Comparison of ENCODE assay signal across 1 cellular context in the genomic region with DNA sequence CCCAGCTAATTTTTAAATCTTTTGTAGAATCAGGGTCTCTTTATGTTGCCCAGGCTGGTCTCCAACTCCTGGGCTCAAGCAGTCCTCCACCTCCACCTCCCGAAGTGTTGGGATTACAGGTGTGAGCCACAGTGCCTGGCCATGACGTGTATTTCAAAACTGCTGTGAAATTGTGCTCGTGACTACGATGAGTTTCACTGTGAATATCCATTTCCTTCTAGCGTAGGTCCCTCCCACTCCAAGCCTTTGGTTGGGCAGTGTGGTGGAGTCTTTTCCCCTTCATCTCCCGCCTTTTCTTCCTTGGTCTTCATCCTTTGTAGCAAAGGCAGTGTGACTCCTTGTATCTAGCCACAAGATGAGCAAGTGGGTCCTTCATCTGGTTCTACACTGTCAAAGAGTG.
TF ChIP-seq lines count a peak whose summit lies in the region.

No MANE protein-coding gene starts in this region.

TF ChIP-seq in H1, 55 proteins besides CTCF, POLR2A, EP300 and RAD21:
- TF ChIP-seq, protein P1, sequence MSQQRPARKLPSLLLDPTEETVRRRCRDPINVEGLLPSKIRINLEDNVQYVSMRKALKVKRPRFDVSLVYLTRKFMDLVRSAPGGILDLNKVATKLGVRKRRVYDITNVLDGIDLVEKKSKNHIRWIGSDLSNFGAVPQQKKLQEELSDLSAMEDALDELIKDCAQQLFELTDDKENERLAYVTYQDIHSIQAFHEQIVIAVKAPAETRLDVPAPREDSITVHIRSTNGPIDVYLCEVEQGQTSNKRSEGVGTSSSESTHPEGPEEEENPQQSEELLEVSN (IDR thresholded peaks at IDR 0.05), result peak; percentile 40; the same call in 1 of the 2 replicates
- TF ChIP-seq ZNF274 (IDR thresholded peaks at IDR 0.05; ENCODE audit: borderline replicate concordance, extremely low read depth, low read length) (no peak), GTF2F1 (IDR thresholded peaks at IDR 0.05; ENCODE audit: borderline replicate concordance, low read depth, low read length) (no peak), SAP30 (IDR thresholded peaks at IDR 0.05; ENCODE audit: insufficient read depth, insufficient replicate concordance, low read length) (no peak), TBP (IDR thresholded peaks at IDR 0.05; ENCODE audit: low read depth, low read length) (no peak), CEBPB (IDR thresholded peaks at IDR 0.05; ENCODE audit: low read depth, low read length) (no peak), KDM1A (IDR thresholded peaks at IDR 0.05; ENCODE audit: borderline replicate concordance, low read length) (no peak), SP4 (IDR thresholded peaks at IDR 0.05; ENCODE audit: low read length) (no peak)
